In the genomic region with DNA sequence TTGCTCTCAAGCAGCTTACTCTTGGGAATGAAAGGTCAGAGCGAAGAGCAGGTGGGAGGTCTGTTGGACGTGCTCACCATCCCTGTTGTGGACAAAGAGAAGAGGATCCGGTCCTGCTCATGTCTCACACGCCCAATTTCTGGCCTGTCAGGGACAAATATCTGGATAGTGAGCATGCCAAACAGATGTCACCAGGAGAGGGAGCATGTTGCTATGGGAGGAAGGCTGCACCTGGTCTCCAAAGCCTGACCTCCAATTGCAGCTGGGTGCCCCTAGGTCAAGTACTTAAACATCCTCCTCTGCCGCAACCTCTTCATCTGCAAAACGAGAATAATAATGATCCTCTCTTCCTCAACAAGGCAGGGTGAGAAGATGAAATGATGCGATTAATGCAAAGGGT, we compare ENCODE assay signal across 12 cellular contexts. TPM values are rescaled to one million over a fixed set of nuclear protein-coding genes. Genes with fewer than 3 reads are reported as not detected.
DNase-seq lines count a peak whose midpoint lies in the region; ATAC-seq and TF ChIP-seq lines count a peak whose summit lies in the region.
"Had no signal": no experiment of that assay in that cellular context is flagged by ENCODE, and none has a peak within 500 bp of the region (broad histone marks: within the 10 kb centered on the region; RNA-seq: fewer than 3 reads in every experiment).

No MANE protein-coding gene starts in this region.

- no peak for ATAC-seq in HG02970 (IDR thresholded peaks at IDR 0.05; ENCODE audit: low FRiP score, unreplicated experiment)
- ATAC-seq in activated CD8-positive, alpha-beta T cell treated with anti-CD3 and anti-CD28 coated beads, Interleukin-2, amount 10 ng/mL, durations not matched to agents 7 days and 5 days, result no peak
- ATAC-seq: effector memory CD8-positive, alpha-beta T cell had no signal

- no peaks in the 10 kb centered on the region for H3K36me3 ChIP-seq in A673 (ENCODE audit: insufficient read depth, low read length, poor library complexity, severe bottlenecking)

- H3K9me3 ChIP-seq in A673 (ENCODE audit: low read depth, low read length, poor library complexity, severe bottlenecking), result no peaks in the 10 kb centered on the region

- H3K27ac ChIP-seq in A673 (ENCODE audit: low read depth, low read length, poor library complexity, severe bottlenecking), result no peak overlapping the region

- no peak overlapping the region for H3K4me3 ChIP-seq in A673 (ENCODE audit: low read depth, low read length, poor library complexity, severe bottlenecking)

- H3K27ac Mint-ChIP-seq in endothelial cell (ENCODE audit: unreplicated experiment), result no peak overlapping the region
- no peak overlapping the region for H3K27ac Mint-ChIP-seq in activated CD8-positive, alpha-beta T cell treated with anti-CD3 and anti-CD28 coated beads, Interleukin-2, amount 10 ng/mL, durations not matched to agents 7 days and 5 days
- H3K27ac Mint-ChIP-seq: effector memory CD8-positive, alpha-beta T cell had no signal

- peaks cover 10% of the 10 kb centered on the region for H3K27me3 ChIP-seq in A673 (replicated peaks; ENCODE audit: insufficient read depth, low read depth, low read length, poor library complexity)

- no peaks in the 10 kb centered on the region for H3K9me3 Mint-ChIP-seq in endothelial cell (ENCODE audit: unreplicated experiment)
- no peaks in the 10 kb centered on the region for H3K9me3 Mint-ChIP-seq in activated CD8-positive, alpha-beta T cell treated with anti-CD3 and anti-CD28 coated beads, Interleukin-2, amount 10 ng/mL, durations not matched to agents 7 days and 5 days (ENCODE audit: insufficient read depth)
- H3K9me3 Mint-ChIP-seq: effector memory CD8-positive, alpha-beta T cell had no signal

- intact Hi-C loops in A673 (cut with micrococcal nuclease; ENCODE audit: unreplicated experiment), result loop anchor here (2.0 to 5.0 kb wide), 3 partner anchors 365 to 819 kb away; no protein-coding TSS in a partner anchor

- CTCF ChIA-PET in A673 (lab: Charles Lee), result interaction anchor here (0.6 kb wide), 1 partner anchor 9 kb away, joined by 5 read pairs; no protein-coding TSS in a partner anchor
- CTCF ChIA-PET in activated CD8-positive, alpha-beta T cell treated with anti-CD3 and anti-CD28 coated beads, Interleukin-2, amount 10 ng/mL, durations not matched to agents 7 days and 5 days (lab: Charles Lee), result interaction anchor here (0.9 kb wide), 1 partner anchor 819 kb away, joined by 3 read pairs; no protein-coding TSS in a partner anchor

- no TSS peak for BruUV-seq in A673 (replicated peaks; lab: Mats Ljungman, UMichigan)

- in situ Hi-C loops in GM13976 (cut with MboI; ENCODE audit: low sequenced_read_pairs, unreplicated experiment), result loop anchor here (25.0 kb wide), 1 partner anchor 342 kb away; no protein-coding TSS in a partner anchor

- H3K4me1 Mint-ChIP-seq in endothelial cell (ENCODE audit: unreplicated experiment), result no peaks in the 10 kb centered on the region
- no peaks in the 10 kb centered on the region for H3K4me1 Mint-ChIP-seq in activated CD8-positive, alpha-beta T cell treated with anti-CD3 and anti-CD28 coated beads, Interleukin-2, amount 10 ng/mL, durations not matched to agents 7 days and 5 days (ENCODE audit: low read depth)

- peak; percentile 49 for TF ChIP-seq CTCF in A673 (conservative IDR thresholded peaks at IDR 0.05; ENCODE audit: low read depth, low read length)
- TF ChIP-seq CTCF in GM13976 (IDR thresholded peaks at IDR 0.05; ENCODE audit: borderline replicate concordance, control extremely low read depth, extremely low read depth, insufficient read depth, missing control alignments), result peak; percentile 12
- TF ChIP-seq CTCF in endothelial cell (IDR thresholded peaks at IDR 0.05; ENCODE audit: unreplicated experiment), result peak; percentile 17

- H3K36me3 Mint-ChIP-seq in endothelial cell (ENCODE audit: low read depth, unreplicated experiment), result no peaks in the 10 kb centered on the region
- no peaks in the 10 kb centered on the region for H3K36me3 Mint-ChIP-seq in activated CD8-positive, alpha-beta T cell treated with anti-CD3 and anti-CD28 coated beads, Interleukin-2, amount 10 ng/mL, durations not matched to agents 7 days and 5 days (ENCODE audit: low read depth)

- no peak for DNase-seq in A673 (ENCODE audit: low spot score)
- no peak for DNase-seq in GM13976 (ENCODE audit: low spot score)
- peak; percentile 74 for DNase-seq in NCI-H748 treated with DMSO at 0.1 percent for 48 hours (lab: John Stamatoyannopoulos, UW)
- peak; percentile 23 for DNase-seq in endothelial cell (ENCODE audit: low spot score)
- DNase-seq in activated CD8-positive, alpha-beta T cell treated with anti-CD3 and anti-CD28 coated beads, Interleukin-2, amount 10 ng/mL, durations not matched to agents 7 days and 5 days, result no peak
- DNase-seq in dedifferentiated amniotic fluid mesenchymal stem cell (ENCODE audit: extremely low spot score), result no peak
- no peak for DNase-seq in GDM1 (lab: John Stamatoyannopoulos, UW)
- DNase-seq: activated naive CD4-positive, alpha-beta T cell; C1 segment of cervical spinal cord; effector memory CD8-positive, alpha-beta T cell; stimulated activated CD4-positive, alpha-beta T cell treated with anti-CD3 and anti-CD28 coated beads, Interleukin-4, amount 100 ng/mL, for 4 hours had no signal

- POLR2A ChIA-PET in A673 (lab: Charles Lee; ENCODE audit: low non-redundant PET), result no interaction called here
- POLR2A ChIA-PET in activated CD8-positive, alpha-beta T cell treated with anti-CD3 and anti-CD28 coated beads, Interleukin-2, amount 10 ng/mL, durations not matched to agents 7 days and 5 days (lab: Charles Lee), result no interaction called here

- no peaks in the 10 kb centered on the region for H3K4me1 ChIP-seq in A673 (ENCODE audit: insufficient read depth, low read length, poor library complexity, severe bottlenecking)

- peaks cover 3% of the 10 kb centered on the region for H3K27me3 Mint-ChIP-seq in endothelial cell (ENCODE audit: unreplicated experiment)
- peaks cover 34% of the 10 kb centered on the region for H3K27me3 Mint-ChIP-seq in activated CD8-positive, alpha-beta T cell treated with anti-CD3 and anti-CD28 coated beads, Interleukin-2, amount 10 ng/mL, durations not matched to agents 7 days and 5 days (ENCODE audit: low read depth)

- no peak overlapping the region for H3K4me3 Mint-ChIP-seq in endothelial cell (ENCODE audit: unreplicated experiment)
- H3K4me3 Mint-ChIP-seq in activated CD8-positive, alpha-beta T cell treated with anti-CD3 and anti-CD28 coated beads, Interleukin-2, amount 10 ng/mL, durations not matched to agents 7 days and 5 days, result no peak overlapping the region
- H3K4me3 Mint-ChIP-seq: effector memory CD8-positive, alpha-beta T cell had no signal

RNA-seq across cellular contexts. Expression of a gene that starts 53.4 kb away (rescaled TPM):
- total RNA-seq in A673 (2021) (0.28 and 0.37 TPM in 2 replicates), endothelial cell (ENCODE audit: unreplicated experiment) (not detected)
- not detected for total RNA-seq in activated CD8-positive, alpha-beta T cell treated with anti-CD3 and anti-CD28 coated beads, Interleukin-2, amount 10 ng/mL, durations not matched to agents 7 days and 5 days

Comparison
In these comparisons a context has a peak if more than half of its experiments do, and no peak if none do; other contexts are left out.
1. DNase-seq: peak in NCI-H748 treated with DMSO at 0.1 percent for 48 hours (single experiment) and endothelial cell (single experiment); none in A673 (single experiment), GM13976 (single experiment), activated CD8-positive, alpha-beta T cell treated with anti-CD3 and anti-CD28 coated beads, Interleukin-2, amount 10 ng/mL, durations not matched to agents 7 days and 5 days (single experiment), dedifferentiated amniotic fluid mesenchymal stem cell (single experiment) and GDM1 (single experiment).
2. Peak in every context shown above with its lines, with median percentiles within 50 percentile points of each other: CTCF ChIP-seq.